ENCODE assay signal across 30 cellular contexts in genomic region chr18:75618146-75618545, GRCh38.
"Had no signal": no experiment of that assay in that cellular context is flagged by ENCODE, and none has a peak within 500 bp of the region (broad histone marks: within the 10 kb centered on the region; RNA-seq: fewer than 3 reads in every experiment).

No MANE protein-coding gene starts in this region.

- H3K9me3 ChIP-seq: gastrocnemius medialis, heart left ventricle had no signal

- H3K36me3 Mint-ChIP-seq: activated naive CD4-positive, alpha-beta T cell treated with anti-CD3 and anti-CD28 coated beads, Interleukin-2, amount 10 ng/mL, durations not matched to agents 7 days and 5 days; activated naive CD4-positive, alpha-beta T cell treated with anti-CD3 and anti-CD28 coated beads, Interleukin-2, amount 50 U/mL, for 72 hours; activated naive CD8-positive, alpha-beta T cell treated with anti-CD3 and anti-CD28 coated beads, Interleukin-2, amount 10 ng/mL, durations not matched to agents 7 days and 5 days had no signal

- ATAC-seq: activated CD4-positive, CD25-positive, alpha-beta regulatory T cell treated with anti-CD3 and anti-CD28 coated beads, Interleukin-2, amount 50 U/mL, for 24 hours; activated naive CD4-positive, alpha-beta T cell treated with anti-CD3 and anti-CD28 coated beads, Interleukin-2, amount 50 U/mL, for 72 hours; activated T-cell treated with anti-CD3 and anti-CD28 coated beads, Interleukin-2, amount 50 U/mL, for 72 hours; esophagus mucosa; gastrocnemius medialis; heart left ventricle had no signal

- H3K4me3 Mint-ChIP-seq: activated B cell treated with CpG ODN at 0.5 μM for 24 hours; activated CD4-positive, alpha-beta memory T cell treated with anti-CD3 and anti-CD28 coated beads, Interleukin-2, amount 10 ng/mL, durations not matched to agents 7 days and 5 days; activated naive CD4-positive, alpha-beta T cell treated with anti-CD3 and anti-CD28 coated beads, Interleukin-2, amount 10 ng/mL, durations not matched to agents 7 days and 5 days; activated naive CD8-positive, alpha-beta T cell treated with anti-CD3 and anti-CD28 coated beads, Interleukin-2, amount 10 ng/mL, durations not matched to agents 7 days and 5 days; activated T-cell treated with anti-CD3 and anti-CD28 coated beads, Interleukin-2, amount 50 U/mL, for 24 hours; activated T-cell treated with anti-CD3 and anti-CD28 coated beads, Interleukin-2, amount 50 U/mL, for 72 hours; central memory CD8-positive, alpha-beta T cell; dendritic cell treated with granulocyte-macrophage colony-stimulating factor and Interleukin-4, amounts not matched to agents 40 ng/mL and 50 ng/mL, for 4 days; endodermal cell had no signal

- H3K4me1 Mint-ChIP-seq: activated B cell treated with CpG ODN at 0.5 μM for 24 hours; activated CD4-positive, alpha-beta memory T cell treated with anti-CD3 and anti-CD28 coated beads, Interleukin-2, amount 10 ng/mL, durations not matched to agents 7 days and 5 days; activated naive CD4-positive, alpha-beta T cell treated with anti-CD3 and anti-CD28 coated beads, Interleukin-2, amount 10 ng/mL, durations not matched to agents 7 days and 5 days; activated naive CD8-positive, alpha-beta T cell treated with anti-CD3 and anti-CD28 coated beads, Interleukin-2, amount 10 ng/mL, durations not matched to agents 7 days and 5 days; central memory CD8-positive, alpha-beta T cell; endodermal cell had no signal

- H3K27ac Mint-ChIP-seq: activated B cell treated with CpG ODN at 0.5 μM for 24 hours; activated CD4-positive, alpha-beta memory T cell treated with anti-CD3 and anti-CD28 coated beads, Interleukin-2, amount 10 ng/mL, durations not matched to agents 7 days and 5 days; activated naive CD4-positive, alpha-beta T cell treated with anti-CD3 and anti-CD28 coated beads, Interleukin-2, amount 10 ng/mL, durations not matched to agents 7 days and 5 days; activated naive CD4-positive, alpha-beta T cell treated with anti-CD3 and anti-CD28 coated beads, Interleukin-2, amount 50 U/mL, for 72 hours; activated naive CD8-positive, alpha-beta T cell treated with anti-CD3 and anti-CD28 coated beads, Interleukin-2, amount 10 ng/mL, durations not matched to agents 7 days and 5 days; activated T-cell treated with anti-CD3 and anti-CD28 coated beads, Interleukin-2, amount 50 U/mL, for 24 hours; activated T-cell treated with anti-CD3 and anti-CD28 coated beads, Interleukin-2, amount 50 U/mL, for 72 hours; dendritic cell treated with granulocyte-macrophage colony-stimulating factor and Interleukin-4, amounts not matched to agents 40 ng/mL and 50 ng/mL, for 4 days; endodermal cell had no signal

- H3K4me1 ChIP-seq: gastrocnemius medialis, heart left ventricle had no signal

- DNase-seq: activated B cell treated with CpG ODN at 0.5 μM for 24 hours; activated CD4-positive, alpha-beta memory T cell treated with anti-CD3 and anti-CD28 coated beads, Interleukin-2, amount 10 ng/mL, durations not matched to agents 7 days and 5 days; activated CD4-positive, alpha-beta T cell treated with anti-CD3 and anti-CD28 coated beads for 48 hours; activated CD4-positive, alpha-beta T cell treated with anti-CD3 and anti-CD28 coated beads, Interleukin-2, amount 50 U/mL, for 4 hours; activated CD8-positive, alpha-beta memory T cell treated with anti-CD3 and anti-CD28 coated beads, Interleukin-2, amount 50 U/mL, for 48 hours; activated gamma-delta T cell; activated naive CD4-positive, alpha-beta T cell; activated naive CD4-positive, alpha-beta T cell treated with anti-CD3 and anti-CD28 coated beads, Interleukin-2, amount 10 ng/mL, durations not matched to agents 7 days and 5 days; activated naive CD8-positive, alpha-beta T cell treated with anti-CD3 and anti-CD28 coated beads, Interleukin-2, amount 10 ng/mL, durations not matched to agents 7 days and 5 days; activated T-cell treated with anti-CD3 and anti-CD28 coated beads for 4 hours; activated T-cell treated with anti-CD3 and anti-CD28 coated beads, Interleukin-2, amount 50 U/mL, for 24 hours; activated T-cell treated with anti-CD3 and anti-CD28 coated beads, Interleukin-2, amount 50 U/mL, for 72 hours; amniotic stem cell; anterior cingulate cortex; brain microvascular endothelial cell; dorsolateral prefrontal cortex; effector memory CD4-positive, alpha-beta T cell; endodermal cell; foreskin fibroblast; gastrocnemius medialis; glutamatergic neuron; heart left ventricle; T-helper 2 cell; WERI-Rb-1 had no signal

- H3K27ac ChIP-seq: brain microvascular endothelial cell, coronary artery, dorsolateral prefrontal cortex, gastrocnemius medialis, heart left ventricle, WERI-Rb-1 had no signal

- H3K9me3 Mint-ChIP-seq: activated B cell treated with CpG ODN at 0.5 μM for 24 hours; activated naive CD4-positive, alpha-beta T cell treated with anti-CD3 and anti-CD28 coated beads, Interleukin-2, amount 10 ng/mL, durations not matched to agents 7 days and 5 days; activated naive CD4-positive, alpha-beta T cell treated with anti-CD3 and anti-CD28 coated beads, Interleukin-2, amount 50 U/mL, for 72 hours; activated naive CD8-positive, alpha-beta T cell treated with anti-CD3 and anti-CD28 coated beads, Interleukin-2, amount 10 ng/mL, durations not matched to agents 7 days and 5 days; central memory CD8-positive, alpha-beta T cell had no signal

- H3K36me3 ChIP-seq: brain microvascular endothelial cell, gastrocnemius medialis, heart left ventricle, WERI-Rb-1 had no signal

- H3K27me3 Mint-ChIP-seq: activated B cell treated with CpG ODN at 0.5 μM for 24 hours; dendritic cell treated with granulocyte-macrophage colony-stimulating factor and Interleukin-4, amounts not matched to agents 40 ng/mL and 50 ng/mL, for 4 days had no signal

- H3K4me3 ChIP-seq: coronary artery, dorsolateral prefrontal cortex, gastrocnemius medialis, heart left ventricle had no signal

- H3K27me3 ChIP-seq: brain microvascular endothelial cell, gastrocnemius medialis had no signal
